ENCODE assay signal across 28 cellular contexts in the genomic region with DNA sequence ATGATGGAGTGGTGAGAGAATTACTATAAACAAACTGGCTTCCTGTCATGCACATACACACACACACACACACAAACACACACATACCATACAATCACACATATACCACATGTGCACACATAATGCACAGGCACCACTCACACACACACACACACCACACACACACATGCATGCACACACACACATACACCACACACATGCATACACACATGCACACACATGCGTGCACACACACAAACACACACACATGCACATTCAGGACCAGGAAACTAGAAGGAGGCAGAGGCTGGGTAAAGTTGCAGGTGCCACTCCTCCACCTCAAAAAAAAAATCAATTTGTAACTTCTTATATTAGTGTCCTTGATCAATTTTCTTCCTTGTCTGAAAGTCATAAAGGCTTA.
"Had no signal": no experiment of that assay in that cellular context is flagged by ENCODE, and none has a peak within 500 bp of the region (broad histone marks: within the 10 kb centered on the region; RNA-seq: fewer than 3 reads in every experiment).

No MANE protein-coding gene starts in this region.

- H3K79me2 ChIP-seq: parathyroid adenoma had no signal

- H3K4me1 ChIP-seq: left lung, lower lobe of right lung, parathyroid adenoma, psoas muscle, stomach, testis, transverse colon, upper lobe of right lung, uterus had no signal

- H3K9ac ChIP-seq: parathyroid adenoma had no signal

- H3K27ac ChIP-seq: left lung, lower lobe of right lung, neutrophil, parathyroid adenoma, psoas muscle, skin epidermis, stomach, testis, thyroid gland, transverse colon, upper lobe of right lung, uterus had no signal

- H3K9me3 ChIP-seq: left lung, lower lobe of right lung, neutrophil, psoas muscle, stomach, testis, thyroid gland, transverse colon, upper lobe of right lung, uterus had no signal

- H3K4me3 ChIP-seq: left lung, lower lobe of right lung, psoas muscle, skin epidermis, stomach, testis, thyroid gland, transverse colon, upper lobe of right lung, uterus had no signal

- DNase-seq: hypothalamus; immature natural killer cell; kidney; left colon; left lung; lower lobe of right lung; mammary epithelial cell; mesenchymal stem cell; naive thymus-derived CD8-positive, alpha-beta T cell; occipital lobe; psoas muscle; stimulated activated CD4-positive, alpha-beta T cell treated with anti-CD3 and anti-CD28 coated beads, Interleukin-12 subunit alpha, Interleukin-12 subunit beta, amount 100 ng/mL, for 4 hours; stimulated activated CD4-positive, alpha-beta T cell treated with anti-CD3 and anti-CD28 coated beads, Interleukin-15, amount 100 ng/mL, for 24 hours; stimulated activated CD4-positive, alpha-beta T cell treated with anti-CD3 and anti-CD28 coated beads, Interleukin-2, amount 100 ng/mL, for 24 hours; stimulated activated CD4-positive, alpha-beta T cell treated with anti-CD3 and anti-CD28 coated beads, Interleukin-4, amount 100 ng/mL, for 1 hour; stimulated activated naive B cell treated with anti-CD40 and anti-IgM and Interleukin-4, amounts not matched to agents 10 μg/mL and 1 μg/mL and 100 μg/mL, for 72 hours; stimulated activated naive CD8-positive, alpha-beta T cell treated with anti-CD3 and anti-CD28 coated beads, Interleukin-15, Interleukin-2, amounts not matched to agents 100 U/mL and 50 U/mL, for 24 hours; stomach; testis; thyroid gland; transverse colon; upper lobe of right lung; uterus had no signal

- H2AFZ ChIP-seq: parathyroid adenoma had no signal

- FAIRE-seq: islet of Langerhans, kidney had no signal

- ATAC-seq: left colon; left lung; lower lobe of right lung; naive thymus-derived CD8-positive, alpha-beta T cell; psoas muscle; sciatic nerve; stimulated activated naive B cell treated with anti-CD40 and anti-IgM and Interleukin-4, amounts not matched to agents 10 μg/mL and 1 μg/mL and 100 μg/mL, for 72 hours; stimulated activated naive CD8-positive, alpha-beta T cell treated with anti-CD3 and anti-CD28 coated beads, Interleukin-15, Interleukin-2, amounts not matched to agents 100 U/mL and 50 U/mL, for 24 hours; upper lobe of right lung had no signal

- H3K36me3 ChIP-seq: left lung, lower lobe of right lung, neutrophil, stomach, thyroid gland, transverse colon, upper lobe of right lung, uterus had no signal

- H3K27me3 ChIP-seq: left lung, neutrophil, stomach, testis, thyroid gland, transverse colon, upper lobe of right lung, uterus had no signal
